ENCODE assay signal across 8 cellular contexts in the genomic region with DNA sequence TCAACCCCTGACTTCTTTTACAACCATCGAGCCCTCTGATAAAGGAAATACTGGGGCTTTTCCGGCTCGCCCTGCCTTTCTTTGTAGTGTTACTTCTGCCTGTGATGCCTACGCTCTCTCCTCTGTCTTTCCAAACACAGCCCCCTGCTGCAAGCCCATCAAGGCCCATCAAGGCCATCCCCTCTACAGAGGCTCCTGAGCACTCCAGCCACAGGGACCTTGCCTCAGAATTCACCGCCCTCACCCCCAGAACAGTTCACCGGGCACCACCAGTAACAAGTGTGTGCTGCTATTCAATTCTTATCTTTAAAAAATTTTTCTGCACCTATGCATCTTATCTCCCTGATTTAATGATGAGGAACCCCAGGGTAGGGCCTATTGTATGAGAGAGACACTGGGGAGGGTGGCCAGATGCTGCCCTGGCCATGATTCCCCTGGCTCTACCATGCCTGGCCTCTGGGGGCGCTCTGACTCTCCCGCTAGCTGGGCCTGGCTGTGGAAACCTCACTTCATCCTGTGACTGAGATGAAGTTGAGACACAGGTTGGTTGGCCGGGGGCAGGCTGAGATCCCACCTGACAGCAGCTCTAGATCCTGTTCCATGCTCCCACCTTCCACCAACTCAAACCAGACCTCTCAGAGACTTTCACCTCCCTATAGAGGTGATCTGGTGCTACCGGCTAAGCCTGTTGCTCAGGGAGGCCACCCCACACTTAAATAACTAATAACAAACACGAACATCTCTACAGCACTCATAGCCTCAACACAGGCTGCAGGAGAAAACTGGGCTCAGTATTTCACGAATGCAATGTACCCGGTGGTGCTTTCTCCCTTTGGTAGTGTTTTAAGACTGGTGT. TPM values are rescaled to one million over a fixed set of nuclear protein-coding genes. Genes with fewer than 3 reads are reported as not detected.
DNase-seq lines count a peak whose midpoint lies in the region; ATAC-seq and TF ChIP-seq lines count a peak whose summit lies in the region.

No MANE protein-coding gene starts in this region.

- H3K36me3 Mint-ChIP-seq in T-cell (no peaks in the 10 kb centered on the region), natural killer cell (no peaks in the 10 kb centered on the region)

- H3K4me3 Mint-ChIP-seq in T-cell (no peak overlapping the region), natural killer cell (no peak overlapping the region)

- DNase-seq in Daoy (ENCODE audit: low read depth) (peak; percentile 53), T-cell (peak in 25 of 34 experiments; percentile 8 to 42 (median 19)), choroid plexus epithelial cell (ENCODE audit: low read depth) (peak; percentile 19), natural killer cell (peak; percentile 55), amygdala (lab: John Stamatoyannopoulos, UW) (no peak), NCI-H2081 treated with DMSO at 0.1 percent for 48 hours (lab: John Stamatoyannopoulos, UW) (no peak)

- POLR2A ChIA-PET in T-cell (lab: Charles Lee), result no interaction called here

- no peak overlapping the region for H3K4me3 ChIP-seq in choroid plexus epithelial cell (ENCODE audit: low read depth, low read length)

- ATAC-seq in HG02623 (IDR thresholded peaks at IDR 0.05; ENCODE audit: unreplicated experiment) (peak; percentile 48), T-cell (replicated peaks in 1 of 4) (peak in 2 of 4 experiments; percentile 46 to 53), natural killer cell (peak; percentile 76 to 99 (median 98)), HG02870 (IDR thresholded peaks at IDR 0.05; ENCODE audit: unreplicated experiment) (no peak)

- TF ChIP-seq CTCF in choroid plexus epithelial cell (conservative IDR thresholded peaks at IDR 0.05; ENCODE audit: low read depth, low read length) (peak; percentile 70), natural killer cell (IDR thresholded peaks at IDR 0.05) (peak; percentile 83)

- no peaks in the 10 kb centered on the region for H3K9me3 Mint-ChIP-seq in T-cell
- H3K9me3 Mint-ChIP-seq in natural killer cell, result no peaks in the 10 kb centered on the region

- H3K27ac Mint-ChIP-seq in T-cell (no peak overlapping the region), natural killer cell (no peak overlapping the region)

- intact Hi-C loops in natural killer cell (cut with micrococcal nuclease), result loop anchor here (2.0 kb wide), 1 partner anchor 137 kb away; no protein-coding TSS in a partner anchor

- peaks cover 21 to 29% of the 10 kb centered on the region in 2 donors for H3K27me3 Mint-ChIP-seq in T-cell
- H3K27me3 Mint-ChIP-seq in natural killer cell (ENCODE audit: low read depth in 2 of 2), result peaks cover 31 to 62% of the 10 kb centered on the region in 2 donors

- H3K4me1 Mint-ChIP-seq in T-cell, result no peaks in the 10 kb centered on the region
- H3K4me1 Mint-ChIP-seq in natural killer cell, result peaks cover 6 to 7% of the 10 kb centered on the region in 2 donors

- CTCF ChIA-PET in T-cell (lab: Charles Lee), result interaction anchor here in 1 of 2 donors (0.5 to 1.2 kb wide), 2 partner anchors 206 to 324 kb away, joined by 3 read pairs; no protein-coding TSS in a partner anchor

RNA-seq across cellular contexts. Expression of a gene that starts 19.2 kb away (rescaled TPM):
- total RNA-seq in Daoy (2014; rRNA removed; shearing (Covaris generic)), result not detected in 2 replicates
- total RNA-seq in T-cell, result under 1 TPM in 1 of 5 donors, not detected in 4; 0.07 TPM
- 1 to 10 TPM; 2.2 to 6.5 (median 3.0) TPM for total RNA-seq in natural killer cell

Comparison
In these comparisons a context has a peak if more than half of its experiments do, and no peak if none do; other contexts are left out.
1. DNase-seq: peak in Daoy (single experiment), T-cell (25 of 34), choroid plexus epithelial cell (single experiment) and natural killer cell (single experiment); none in amygdala (0 of 56) and NCI-H2081 treated with DMSO at 0.1 percent for 48 hours (single experiment).